18 cellular contexts compared by ENCODE assay signal in genomic region chr15:95872366-95872771, GRCh38.
DNase-seq lines count a peak whose midpoint lies in the region; ATAC-seq and TF ChIP-seq lines count a peak whose summit lies in the region.
"Had no signal": no experiment of that assay in that cellular context is flagged by ENCODE, and none has a peak within 500 bp of the region (broad histone marks: within the 10 kb centered on the region; RNA-seq: fewer than 3 reads in every experiment).

No MANE protein-coding gene starts in this region.

- ATAC-seq in activated CD8-positive, alpha-beta memory T cell treated with anti-CD3 and anti-CD28 coated beads, Interleukin-2, amount 10 ng/mL, durations not matched to agents 7 days and 5 days, result no peak
- ATAC-seq: activated CD4-positive, CD25-positive, alpha-beta regulatory T cell treated with anti-CD3 and anti-CD28 coated beads, Interleukin-2, amount 50 U/mL, for 24 hours; heart right ventricle; T-cell had no signal

- H3K4me3 Mint-ChIP-seq in activated CD8-positive, alpha-beta memory T cell treated with anti-CD3 and anti-CD28 coated beads, Interleukin-2, amount 10 ng/mL, durations not matched to agents 7 days and 5 days, result no peak overlapping the region
- H3K4me3 Mint-ChIP-seq: activated naive CD4-positive, alpha-beta T cell treated with anti-CD3 and anti-CD28 coated beads, Interleukin-2, amount 10 ng/mL, durations not matched to agents 7 days and 5 days; neural progenitor cell; T-cell had no signal

- no peaks in the 10 kb centered on the region for H3K27me3 Mint-ChIP-seq in activated CD8-positive, alpha-beta memory T cell treated with anti-CD3 and anti-CD28 coated beads, Interleukin-2, amount 10 ng/mL, durations not matched to agents 7 days and 5 days
- H3K27me3 Mint-ChIP-seq: T-cell had no signal

- intact Hi-C loops in posterior cingulate gyrus (cut with DNase I), result no loop called here

- peaks cover 53% of the 10 kb centered on the region for H3K4me1 Mint-ChIP-seq in activated CD8-positive, alpha-beta memory T cell treated with anti-CD3 and anti-CD28 coated beads, Interleukin-2, amount 10 ng/mL, durations not matched to agents 7 days and 5 days

- H3K9me3 Mint-ChIP-seq in activated CD8-positive, alpha-beta memory T cell treated with anti-CD3 and anti-CD28 coated beads, Interleukin-2, amount 10 ng/mL, durations not matched to agents 7 days and 5 days (ENCODE audit: low read depth), result no peaks in the 10 kb centered on the region
- H3K9me3 Mint-ChIP-seq: activated naive CD4-positive, alpha-beta T cell treated with anti-CD3 and anti-CD28 coated beads, Interleukin-2, amount 10 ng/mL, durations not matched to agents 7 days and 5 days; T-cell had no signal

- no peak overlapping the region for H3K4me3 ChIP-seq in cardiac fibroblast (replicated peaks in 1 of 2; ENCODE audit: low read depth in 2 of 2, low read length in 2 of 2)
- H3K4me3 ChIP-seq: heart right ventricle, neural progenitor cell had no signal

- peak; percentile 30 for DNase-seq in AG08395 (ENCODE audit: low spot score)
- peak; percentile 52 for DNase-seq in HT1080 (ENCODE audit: low read depth)
- DNase-seq in cardiac fibroblast (ENCODE audit: low read depth in 2 of 2), result peak; percentile 69 to 77
- DNase-seq in kidney glomerular epithelial cell (lab: John Stamatoyannopoulos, UW), result peak; percentile 93
- DNase-seq in T-helper 2 cell, result no peak
- DNase-seq in activated CD8-positive, alpha-beta memory T cell treated with anti-CD3 and anti-CD28 coated beads, Interleukin-2, amount 10 ng/mL, durations not matched to agents 7 days and 5 days, result no peak
- DNase-seq in NCI-H2227 (lab: John Stamatoyannopoulos, UW; ENCODE audit: unreplicated experiment), result no peak
- DNase-seq in posterior cingulate gyrus, result no peak
- DNase-seq: activated naive CD4-positive, alpha-beta T cell treated with anti-CD3 and anti-CD28 coated beads, Interleukin-2, amount 10 ng/mL, durations not matched to agents 7 days and 5 days; central memory CD4-positive, alpha-beta T cell; heart right ventricle; Kasumi-1; NCI-H187; NCI-H510A treated with DMSO at 0.1 percent for 48 hours; stimulated activated naive CD4-positive, alpha-beta T cell; T-cell had no signal

- no peak overlapping the region for H3K27ac Mint-ChIP-seq in activated CD8-positive, alpha-beta memory T cell treated with anti-CD3 and anti-CD28 coated beads, Interleukin-2, amount 10 ng/mL, durations not matched to agents 7 days and 5 days
- H3K27ac Mint-ChIP-seq: activated naive CD4-positive, alpha-beta T cell treated with anti-CD3 and anti-CD28 coated beads, Interleukin-2, amount 10 ng/mL, durations not matched to agents 7 days and 5 days; neural progenitor cell; T-cell had no signal

- CTCF ChIA-PET in activated CD8-positive, alpha-beta memory T cell treated with anti-CD3 and anti-CD28 coated beads, Interleukin-2, amount 10 ng/mL, durations not matched to agents 7 days and 5 days (lab: Charles Lee), result no interaction called here

- no peak for TF ChIP-seq CTCF in cardiac fibroblast (IDR thresholded peaks at IDR 0.05; ENCODE audit: low read depth, low read length)

- peaks cover 3% of the 10 kb centered on the region for H3K36me3 Mint-ChIP-seq in activated CD8-positive, alpha-beta memory T cell treated with anti-CD3 and anti-CD28 coated beads, Interleukin-2, amount 10 ng/mL, durations not matched to agents 7 days and 5 days
- H3K36me3 Mint-ChIP-seq: neural progenitor cell, T-cell had no signal

Comparison
In these comparisons a context has a peak if more than half of its experiments do, and no peak if none do; other contexts are left out.
1. DNase-seq: peak in AG08395 (single experiment), HT1080 (single experiment), cardiac fibroblast (2 of 2) and kidney glomerular epithelial cell (single experiment); none in T-helper 2 cell (0 of 5), activated CD8-positive, alpha-beta memory T cell treated with anti-CD3 and anti-CD28 coated beads, Interleukin-2, amount 10 ng/mL, durations not matched to agents 7 days and 5 days (single experiment), NCI-H2227 (single experiment) and posterior cingulate gyrus (0 of 10).